Comparison of ENCODE assay signal across 20 cellular contexts in genomic region chr19:34925278-34925855, GRCh38.
"Had no signal": no experiment of that assay in that cellular context is flagged by ENCODE, and none has a peak within 500 bp of the region (broad histone marks: within the 10 kb centered on the region; RNA-seq: fewer than 3 reads in every experiment).

No MANE protein-coding gene starts in this region.

- H3K27ac Mint-ChIP-seq: activated naive CD8-positive, alpha-beta T cell; neural progenitor cell; type B pancreatic cell had no signal

- H3K4me3 ChIP-seq: colonic mucosa, right lobe of liver, thoracic aorta had no signal

- H3K36me3 ChIP-seq: cardiac muscle cell, colonic mucosa, neural progenitor cell, right lobe of liver, thoracic aorta had no signal

- H3K27me3 Mint-ChIP-seq: activated naive CD8-positive, alpha-beta T cell; type B pancreatic cell had no signal

- DNase-seq: activated CD4-positive, alpha-beta T cell treated with anti-CD3 and anti-CD28 coated beads for 4 hours; activated CD4-positive, alpha-beta T cell treated with anti-CD3 and anti-CD28 coated beads, Interleukin-2, amount 50 U/mL, for 4 hours; activated effector memory CD4-positive, alpha-beta T cell treated with Interleukin-2 at 50 U/mL for 16 hours; activated naive CD4-positive, alpha-beta T cell treated with Interleukin-2 at 50 U/mL for 16 hours; cerebellar nuclear complex; colonic mucosa; dorsolateral prefrontal cortex; effector memory CD4-positive, alpha-beta T cell; left cardiac atrium; left ventricle myocardium superior; stimulated activated CD4-positive, alpha-beta T cell treated with anti-CD3 and anti-CD28 coated beads, Interleukin-4, amount 100 ng/mL, for 1 hour; stimulated activated naive CD8-positive, alpha-beta T cell treated with anti-CD3 and anti-CD28 coated beads, Interleukin-15, Interleukin-2, amounts not matched to agents 100 U/mL and 50 U/mL, for 24 hours had no signal

- H3K27me3 ChIP-seq: cardiac muscle cell, colonic mucosa, dorsolateral prefrontal cortex, right lobe of liver had no signal

- H2AFZ ChIP-seq: neural progenitor cell had no signal

- H3K9me3 Mint-ChIP-seq: type B pancreatic cell had no signal

- H3K27ac ChIP-seq: cardiac muscle cell, colonic mucosa, dorsolateral prefrontal cortex, neural progenitor cell, right lobe of liver, thoracic aorta had no signal

- H3K9ac ChIP-seq: neural progenitor cell had no signal

- FAIRE-seq: frontal cortex, islet of Langerhans had no signal

- H3K9me3 ChIP-seq: colonic mucosa, right lobe of liver, thoracic aorta had no signal
